In the genomic region with DNA sequence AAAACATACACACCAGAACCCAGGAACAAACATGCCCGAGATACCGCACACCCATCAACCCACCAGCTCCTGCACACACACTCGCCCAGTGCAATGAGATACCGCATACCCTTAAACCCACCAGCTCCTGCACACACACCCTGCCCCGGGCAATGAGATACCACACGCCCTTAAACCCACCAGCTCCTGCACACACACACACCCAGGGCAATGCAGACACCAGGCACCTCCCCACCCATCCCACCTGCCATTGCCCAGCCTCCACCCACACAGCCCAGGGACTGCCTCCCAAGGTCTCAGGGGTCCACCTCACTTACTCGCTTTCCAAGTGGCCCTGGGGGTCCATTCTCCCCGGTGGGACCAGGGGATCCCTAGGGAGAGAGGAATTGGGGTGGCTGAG, we compare ENCODE assay signal across 18 cellular contexts.
"Had no signal": no experiment of that assay in that cellular context is flagged by ENCODE, and none has a peak within 500 bp of the region (broad histone marks: within the 10 kb centered on the region; RNA-seq: fewer than 3 reads in every experiment).

No MANE protein-coding gene starts in this region.

- DNase-seq: cortex of kidney; dorsolateral prefrontal cortex; effector CD8-positive, alpha-beta T cell; heart left ventricle; hippocampal formation; mammary epithelial cell; mucosa of descending colon; naive thymus-derived CD8-positive, alpha-beta T cell; stimulated activated CD4-positive, alpha-beta T cell treated with anti-CD3 and anti-CD28 coated beads, Interleukin-2, amount 100 ng/mL, for 24 hours; stimulated activated CD4-positive, alpha-beta T cell treated with anti-CD3 and anti-CD28 coated beads, Interleukin-4, amount 100 ng/mL, for 4 hours; stimulated activated naive B cell treated with anti-CD40 and anti-IgM and Interleukin-4, amounts not matched to agents 10 μg/mL and 1 μg/mL and 100 μg/mL, for 72 hours; stimulated activated naive CD8-positive, alpha-beta T cell treated with anti-CD3 and anti-CD28 coated beads, Interleukin-15, amount 100 ng/mL, for 72 hours; transverse colon had no signal

- H3K27ac ChIP-seq: dorsolateral prefrontal cortex, heart left ventricle, thoracic aorta, transverse colon had no signal

- H3K27me3 ChIP-seq: dorsolateral prefrontal cortex, heart left ventricle had no signal

- H3K36me3 ChIP-seq: heart left ventricle, thoracic aorta, transverse colon had no signal

- H3K4me1 ChIP-seq: heart left ventricle, transverse colon had no signal

- H3K4me3 ChIP-seq: dorsolateral prefrontal cortex, heart left ventricle, mucosa of descending colon, thoracic aorta, transverse colon had no signal

- ATAC-seq: esophagus mucosa; heart left ventricle; left lobe of liver; mucosa of descending colon; naive thymus-derived CD8-positive, alpha-beta T cell; sciatic nerve; stimulated activated naive B cell treated with anti-CD40 and anti-IgM and Interleukin-4, amounts not matched to agents 10 μg/mL and 1 μg/mL and 100 μg/mL, for 72 hours had no signal

- H3K9me3 ChIP-seq: heart left ventricle, mucosa of descending colon, thoracic aorta, transverse colon had no signal

- FAIRE-seq: frontal cortex had no signal
